In genomic region chr17:81579821-81580321, GRCh38 we compare ENCODE assay signal across 14 cellular contexts.
DNase-seq lines count a peak whose midpoint lies in the region; ATAC-seq and TF ChIP-seq lines count a peak whose summit lies in the region.
"Had no signal": no experiment of that assay in that cellular context is flagged by ENCODE, and none has a peak within 500 bp of the region (broad histone marks: within the 10 kb centered on the region; RNA-seq: fewer than 3 reads in every experiment).

No MANE protein-coding gene starts in this region.

- no peaks in the 10 kb centered on the region for H3K9me3 ChIP-seq in BLaER1
- H3K9me3 ChIP-seq: Peyer's patch, suprapubic skin had no signal

- H3K27ac ChIP-seq in BLaER1, result 0 out of 2 replicates have a peak overlapping the region, but pooled peaks have one; percentile 13
- no peak overlapping the region for H3K27ac ChIP-seq in coronary artery
- H3K27ac ChIP-seq: Peyer's patch, suprapubic skin had no signal

- H3K9ac ChIP-seq in BLaER1, result no peak overlapping the region

- H4K20me1 ChIP-seq in BLaER1, result peaks cover 73% of the 10 kb centered on the region

- ATAC-seq in GM21447 (IDR thresholded peaks at IDR 0.05; ENCODE audit: unreplicated experiment), result no peak

- no peak overlapping the region for H3K4me2 ChIP-seq in BLaER1

- peaks cover 98% of the 10 kb centered on the region for H3K36me3 ChIP-seq in BLaER1

- no peaks in the 10 kb centered on the region for H3K27me3 ChIP-seq in BLaER1
- H3K27me3 ChIP-seq: Peyer's patch, suprapubic skin had no signal

- TF ChIP-seq CTCF in coronary artery (IDR thresholded peaks at IDR 0.05), result no peak

- H3K4me1 ChIP-seq in BLaER1, result no peaks in the 10 kb centered on the region
- H3K4me1 ChIP-seq: Peyer's patch had no signal

- DNase-seq in HCEC 1CT (peak; percentile 41), astrocyte of the hippocampus (ENCODE audit: low read depth, low spot score) (peak; percentile 72), kidney glomerular epithelial cell (lab: John Stamatoyannopoulos, UW) (peak; percentile 12), iPS-NIHi7 (ENCODE audit: extremely low spot score) (no peak), coronary artery (ENCODE audit: low spot score) (no peak)
- DNase-seq in stimulated activated CD4-positive, alpha-beta T cell treated with anti-CD3 and anti-CD28 coated beads, Interleukin-4, amount 100 ng/mL, for 24 hours, result no peak
- DNase-seq: activated CD4-positive, CD25-positive, alpha-beta regulatory T cell treated with anti-CD3 and anti-CD28 coated beads, Interleukin-2, amount 50 U/mL, for 72 hours; activated naive CD4-positive, alpha-beta T cell treated with anti-CD3 and anti-CD28 coated beads, Interleukin-2, amount 50 U/mL, for 16 hours; DMS153; Peyer's patch; stimulated activated CD4-positive, alpha-beta T cell treated with anti-CD3 and anti-CD28 coated beads, Interleukin-1b, Interleukin-23, amount 100 ng/mL, for 48 hours had no signal

- H3K4me3 ChIP-seq in BLaER1 (no peak overlapping the region), coronary artery (no peak overlapping the region)
- H3K4me3 ChIP-seq: Peyer's patch, suprapubic skin had no signal

Comparison
In these comparisons a context has a peak if more than half of its experiments do, and no peak if none do; other contexts are left out.
1. DNase-seq: peak in HCEC 1CT (single experiment), astrocyte of the hippocampus (single experiment) and kidney glomerular epithelial cell (single experiment); none in iPS-NIHi7 (single experiment), stimulated activated CD4-positive, alpha-beta T cell treated with anti-CD3 and anti-CD28 coated beads, Interleukin-4, amount 100 ng/mL, for 24 hours (single experiment) and coronary artery (single experiment).